2 cellular contexts compared by ENCODE assay signal in genomic region chr15:78773751-78774450, GRCh38. TPM values are rescaled to one million over a fixed set of nuclear protein-coding genes. Genes with fewer than 3 reads are reported as not detected.
"Had no signal": no experiment of that assay in that cellular context is flagged by ENCODE, and none has a peak within 500 bp of the region (broad histone marks: within the 10 kb centered on the region; RNA-seq: fewer than 3 reads in every experiment).

No MANE protein-coding gene starts in this region.

RNA-seq across cellular contexts. Expression of gene ADAMTS7, which starts 37.4 kb away (rescaled TPM):
- total RNA-seq: mononuclear cell had no signal
- polyA plus RNA-seq: immature natural killer cell had no signal
